ENCODE assay signal across 8 cellular contexts in the genomic region with DNA sequence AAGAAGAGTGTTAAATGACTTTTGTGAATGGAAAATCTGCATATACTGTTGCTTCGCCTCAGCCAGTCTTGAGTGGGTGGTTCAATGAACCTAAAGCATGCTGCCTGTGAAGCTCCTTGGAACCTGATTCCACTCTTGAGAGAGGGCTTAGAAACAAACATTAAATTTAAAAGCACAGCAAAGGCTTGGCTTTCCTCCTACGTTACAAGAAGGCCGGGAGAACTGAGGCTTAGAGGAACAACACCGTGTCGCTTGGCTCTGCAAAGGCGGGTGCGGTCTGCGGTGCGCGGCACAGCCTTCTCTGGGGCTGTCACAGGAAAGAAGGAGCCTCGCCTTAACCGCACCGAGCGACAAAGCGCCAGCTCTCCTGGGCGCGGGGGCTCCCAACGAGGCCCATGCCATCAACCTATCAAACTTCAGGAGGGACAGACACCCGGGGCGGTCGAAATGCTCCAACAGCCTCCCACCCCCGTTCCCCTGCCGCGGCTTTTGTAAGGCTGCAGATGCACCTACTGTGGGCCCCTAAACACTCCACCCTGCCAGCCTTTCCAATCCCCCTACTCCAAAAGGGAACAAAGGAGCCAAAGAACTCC. TPM values are rescaled to one million over a fixed set of nuclear protein-coding genes. Genes with fewer than 3 reads are reported as not detected.
DNase-seq lines count a peak whose midpoint lies in the region; ATAC-seq and TF ChIP-seq lines count a peak whose summit lies in the region.

No MANE protein-coding gene starts in this region.

- H3K4me3 ChIP-seq in fibroblast of lung (replicated peaks in 1 of 4; ENCODE audit: control extremely low read depth in 1 of 4, insufficient read depth in 1 of 4, low read depth in 3 of 4, low read length in 4 of 4) (peak overlapping the region; percentile 69 to 97 (median 92)), neural cell (ENCODE audit: low read length) (peak overlapping the region; percentile 86), stomach (peak overlapping the region; percentile 77 to 94 (median 86))

- TF ChIP-seq CTCF in C4-2B (conservative IDR thresholded peaks at IDR 0.05) (no peak), fibroblast of lung (conservative IDR thresholded peaks at IDR 0.05 in 1 of 2, IDR thresholded peaks at IDR 0.05 in 1 of 2; ENCODE audit: low read depth in 1 of 2, low read length in 2 of 2) (no peak), neural cell (IDR thresholded peaks at IDR 0.05; ENCODE audit: poor library complexity, severe bottlenecking) (no peak), stomach (IDR thresholded peaks at IDR 0.05) (no peak)

- peak; percentile 11 for TF ChIP-seq RAD21 in neural cell (conservative IDR thresholded peaks at IDR 0.05)

- peak overlapping the region; percentile 93 for H3K9ac ChIP-seq in fibroblast of lung (ENCODE audit: insufficient read depth, low read length)
- H3K9ac ChIP-seq in neural cell (ENCODE audit: low read length): peak overlapping the region; percentile 87

- H3K27ac ChIP-seq in C4-2B (peak overlapping the region; percentile 85), fibroblast of lung (ENCODE audit: insufficient read depth, low read length) (peak overlapping the region; percentile 95), neural cell (ENCODE audit: low read length) (peak overlapping the region; percentile 82), stomach (peak overlapping the region; percentile 74 to 95 (median 91))

- ATAC-seq in GM19452 (IDR thresholded peaks at IDR 0.05; ENCODE audit: unreplicated experiment) (peak; percentile 51), HG03565 (IDR thresholded peaks at IDR 0.05; ENCODE audit: unreplicated experiment) (peak; percentile 37)

- peak; percentile 86 for DNase-seq in OCI-M1 (lab: John Stamatoyannopoulos, UW)
- DNase-seq in activated T-cell treated with anti-CD3 and anti-CD28 coated beads, Interleukin-2, amount 50 U/mL, for 48 hours: peak; percentile 86 to 88
- peak; percentile 25 to 51 for DNase-seq in fibroblast of lung (ENCODE audit: low read depth in 2 of 2)
- peak; percentile 69 for DNase-seq in stomach

- H3K4me2 ChIP-seq in fibroblast of lung (ENCODE audit: extremely low read depth, insufficient read depth, low read length): peak overlapping the region; percentile 84
- peak overlapping the region; percentile 68 for H3K4me2 ChIP-seq in neural cell (ENCODE audit: low read length)

- no peak for TF ChIP-seq EP300 in neural cell (conservative IDR thresholded peaks at IDR 0.05; ENCODE audit: poor library complexity, severe bottlenecking)
- TF ChIP-seq EP300 in stomach (IDR thresholded peaks at IDR 0.05): no peak

- intact Hi-C loops in stomach (cut with DNase I; ENCODE audit: low total_unique reads): no loop called here

- no peaks in the 10 kb centered on the region for H3K9me2 ChIP-seq in neural cell (ENCODE audit: insufficient read depth, low read length)

- no peak for TF ChIP-seq POLR2A in stomach (IDR thresholded peaks at IDR 0.05)

- no peaks in the 10 kb centered on the region for H3K9me3 ChIP-seq in fibroblast of lung (ENCODE audit: control insufficient read depth, insufficient read depth, low read depth, low read length)
- no peaks in the 10 kb centered on the region for H3K9me3 ChIP-seq in neural cell (ENCODE audit: low read length)
- no peaks in the 10 kb centered on the region for H3K9me3 ChIP-seq in stomach

- H3K79me2 ChIP-seq in fibroblast of lung (ENCODE audit: control insufficient read depth, insufficient read depth, low read length): peaks cover 43% of the 10 kb centered on the region
- peaks cover 43% of the 10 kb centered on the region for H3K79me2 ChIP-seq in neural cell (replicated peaks; ENCODE audit: insufficient read depth, low read length)

- H3K36me3 ChIP-seq in fibroblast of lung (ENCODE audit: control insufficient read depth, insufficient read depth, low read length) (no peaks in the 10 kb centered on the region), neural cell (ENCODE audit: insufficient read depth, low read length) (no peaks in the 10 kb centered on the region), stomach (no peaks in the 10 kb centered on the region)

- 0% methylated on average over 4 to 24 of the region's 24 CpGs for WGBS in stomach, 5 donors

- H2AFZ ChIP-seq in fibroblast of lung (ENCODE audit: low read length) (peak overlapping the region; percentile 75), neural cell (ENCODE audit: low read depth, low read length) (peak overlapping the region; percentile 67)

- peaks cover 3% of the 10 kb centered on the region for H3K4me1 ChIP-seq in fibroblast of lung (ENCODE audit: control insufficient read depth, extremely low read depth, insufficient read depth, low read length)
- H3K4me1 ChIP-seq in stomach: peaks cover 7 to 51% (median 35%) of the 10 kb centered on the region in 4 donors

- H3F3A ChIP-seq in neural cell (ENCODE audit: insufficient read depth, low read length, poor library complexity, severe bottlenecking): no peaks in the 10 kb centered on the region

- H4K20me1 ChIP-seq in fibroblast of lung (ENCODE audit: control insufficient read depth, extremely low read depth, insufficient read depth, low read length) (no peaks in the 10 kb centered on the region), neural cell (ENCODE audit: insufficient read depth) (no peaks in the 10 kb centered on the region)

- no peaks in the 10 kb centered on the region for H3K27me3 ChIP-seq in fibroblast of lung (ENCODE audit: control insufficient read depth, insufficient read depth, low read length)
- no peaks in the 10 kb centered on the region for H3K27me3 ChIP-seq in neural cell (ENCODE audit: insufficient read depth, low read depth, low read length)
- no peaks in the 10 kb centered on the region for H3K27me3 ChIP-seq in stomach

TF ChIP-seq in neural cell, 6 proteins besides CTCF, POLR2A, EP300 and RAD21:
- TF ChIP-seq, protein P1, sequence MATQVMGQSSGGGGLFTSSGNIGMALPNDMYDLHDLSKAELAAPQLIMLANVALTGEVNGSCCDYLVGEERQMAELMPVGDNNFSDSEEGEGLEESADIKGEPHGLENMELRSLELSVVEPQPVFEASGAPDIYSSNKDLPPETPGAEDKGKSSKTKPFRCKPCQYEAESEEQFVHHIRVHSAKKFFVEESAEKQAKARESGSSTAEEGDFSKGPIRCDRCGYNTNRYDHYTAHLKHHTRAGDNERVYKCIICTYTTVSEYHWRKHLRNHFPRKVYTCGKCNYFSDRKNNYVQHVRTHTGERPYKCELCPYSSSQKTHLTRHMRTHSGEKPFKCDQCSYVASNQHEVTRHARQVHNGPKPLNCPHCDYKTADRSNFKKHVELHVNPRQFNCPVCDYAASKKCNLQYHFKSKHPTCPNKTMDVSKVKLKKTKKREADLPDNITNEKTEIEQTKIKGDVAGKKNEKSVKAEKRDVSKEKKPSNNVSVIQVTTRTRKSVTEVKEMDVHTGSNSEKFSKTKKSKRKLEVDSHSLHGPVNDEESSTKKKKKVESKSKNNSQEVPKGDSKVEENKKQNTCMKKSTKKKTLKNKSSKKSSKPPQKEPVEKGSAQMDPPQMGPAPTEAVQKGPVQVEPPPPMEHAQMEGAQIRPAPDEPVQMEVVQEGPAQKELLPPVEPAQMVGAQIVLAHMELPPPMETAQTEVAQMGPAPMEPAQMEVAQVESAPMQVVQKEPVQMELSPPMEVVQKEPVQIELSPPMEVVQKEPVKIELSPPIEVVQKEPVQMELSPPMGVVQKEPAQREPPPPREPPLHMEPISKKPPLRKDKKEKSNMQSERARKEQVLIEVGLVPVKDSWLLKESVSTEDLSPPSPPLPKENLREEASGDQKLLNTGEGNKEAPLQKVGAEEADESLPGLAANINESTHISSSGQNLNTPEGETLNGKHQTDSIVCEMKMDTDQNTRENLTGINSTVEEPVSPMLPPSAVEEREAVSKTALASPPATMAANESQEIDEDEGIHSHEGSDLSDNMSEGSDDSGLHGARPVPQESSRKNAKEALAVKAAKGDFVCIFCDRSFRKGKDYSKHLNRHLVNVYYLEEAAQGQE (IDR thresholded peaks at IDR 0.05; ENCODE audit: borderline replicate concordance): peak; percentile 60
- peak; percentile 16 for TF ChIP-seq SMC3 (conservative IDR thresholded peaks at IDR 0.05; ENCODE audit: poor library complexity)
- no peak for TF ChIP-seq TAF1 (IDR thresholded peaks at IDR 0.05; ENCODE audit: low read depth)
- TF ChIP-seq EZH2 (IDR thresholded peaks at IDR 0.05; ENCODE audit: borderline replicate concordance, insufficient read depth, low read length, poor library complexity, severe bottlenecking): no peak
- TF ChIP-seq MXI1 (conservative IDR thresholded peaks at IDR 0.05; ENCODE audit: poor library complexity, severe bottlenecking): peak; percentile 71

RNA-seq across cellular contexts. Expression of gene OSBPL8, which starts 0.8 kb away (rescaled TPM):
- total RNA-seq in fibroblast of lung: 240 and 294 TPM in 2 replicates
- 70.9 and 89.6 TPM in 2 replicates for polyA plus RNA-seq in fibroblast of lung
- polyA plus RNA-seq in fibroblast of lung (2012): 45.9 and 60.0 TPM in 2 replicates
- polyA minus RNA-seq in fibroblast of lung (ENCODE audit: low replicate concordance): 41.5 and 59.1 TPM in 2 replicates
- 103 and 126 TPM in 2 replicates for polyA plus RNA-seq in neural cell
- 280 and 349 TPM in 2 replicates for polyA minus RNA-seq in neural cell
- 100 to 1,000 TPM in 3 of 5 donors, 10 to 100 TPM in 2; 27.4 to 147 (median 112) TPM for total RNA-seq in stomach
- polyA plus RNA-seq in stomach: 10 to 100 TPM in 2 of 3 donors, 1 to 10 TPM in 1; 7.7 to 11.2 (median 10.7) TPM

Comparison
In these comparisons a context has a peak if more than half of its experiments do, and no peak if none do; other contexts are left out.
1. Peak in every context shown above with its lines: DNase-seq, ATAC-seq, H3K4me3 ChIP-seq and H3K27ac ChIP-seq.